ENCODE assay signal across 15 cellular contexts in the genomic region with DNA sequence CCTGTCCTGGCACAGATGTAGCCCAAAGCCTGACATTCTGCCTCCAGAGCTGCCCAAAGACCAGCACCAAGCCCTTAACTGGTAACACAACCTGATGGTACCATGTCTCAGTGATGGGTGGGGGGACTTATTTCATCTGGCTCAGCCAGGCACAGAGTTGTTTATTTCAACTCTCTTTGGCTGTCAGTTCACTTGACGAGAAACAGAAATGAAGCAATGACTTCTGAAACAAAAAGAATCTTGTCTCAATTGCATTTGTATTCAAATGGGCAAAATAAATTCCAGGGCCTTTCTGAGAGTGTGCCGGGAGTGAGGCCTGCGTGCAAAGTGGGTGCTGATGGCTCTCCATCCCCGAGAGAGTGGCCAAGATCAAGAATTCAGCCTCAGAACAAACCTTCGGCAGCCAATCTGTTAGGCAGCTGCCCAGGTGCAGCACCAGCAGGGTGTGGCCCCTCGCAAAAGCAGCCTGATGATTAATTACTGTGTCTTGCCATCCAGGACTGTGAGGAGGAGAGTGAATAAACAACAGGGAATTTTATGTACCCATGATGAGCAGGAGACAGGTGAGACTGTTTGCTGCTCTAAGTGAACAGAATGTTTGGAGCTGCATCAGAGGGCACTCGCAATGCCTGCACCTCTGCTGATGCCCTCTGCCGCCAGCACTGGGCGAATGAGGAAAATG.
DNase-seq lines count a peak whose midpoint lies in the region; ATAC-seq and TF ChIP-seq lines count a peak whose summit lies in the region.
"Had no signal": no experiment of that assay in that cellular context is flagged by ENCODE, and none has a peak within 500 bp of the region (broad histone marks: within the 10 kb centered on the region; RNA-seq: fewer than 3 reads in every experiment).

No MANE protein-coding gene starts in this region.

- no peak overlapping the region for H4K91ac ChIP-seq in neuronal stem cell (ENCODE audit: low read depth, low read length, poor library complexity)

- H3K27ac ChIP-seq in mammary epithelial cell (ENCODE audit: insufficient read depth, low read depth, low read length) (no peak overlapping the region), neuronal stem cell (replicated peaks; ENCODE audit: low read length) (no peak overlapping the region)

- H3K4ac ChIP-seq in neuronal stem cell (ENCODE audit: low read length) = no peak overlapping the region

- no peaks in the 10 kb centered on the region for H3K36me3 ChIP-seq in mammary epithelial cell (ENCODE audit: insufficient read depth, low read length)
- H3K36me3 ChIP-seq in neuronal stem cell (replicated peaks in 1 of 2; ENCODE audit: control insufficient read depth in 2 of 2, insufficient read depth in 2 of 2, low read length in 2 of 2) = no peaks in the 10 kb centered on the region

- no peak overlapping the region for H2AFZ ChIP-seq in mammary epithelial cell (ENCODE audit: low read depth, low read length)
- no peak overlapping the region for H2AFZ ChIP-seq in neuronal stem cell (ENCODE audit: low read length)

- no peak overlapping the region for H3K4me3 ChIP-seq in mammary epithelial cell (replicated peaks in 1 of 3; ENCODE audit: insufficient read depth in 1 of 3, low read depth in 2 of 3, low read length in 3 of 3)
- no peak overlapping the region for H3K4me3 ChIP-seq in neuronal stem cell (ENCODE audit: low read length in 2 of 2)

- dilution Hi-C loops in mammary epithelial cell (cut with HindIII; ENCODE audit: low sequenced_read_pairs) = no loop called here

- H2BK120ac ChIP-seq in neuronal stem cell (ENCODE audit: low read depth, low read length) = no peak overlapping the region

- H3K79me2 ChIP-seq in mammary epithelial cell (ENCODE audit: insufficient read depth, low read length) = no peaks in the 10 kb centered on the region

- no peak overlapping the region for H2BK15ac ChIP-seq in neuronal stem cell (ENCODE audit: low read length)

- TF ChIP-seq CTCF in mammary epithelial cell (conservative IDR thresholded peaks at IDR 0.05 in 1 of 2, IDR thresholded peaks at IDR 0.05 in 1 of 2; ENCODE audit: extremely low read depth in 1 of 2, insufficient read depth in 1 of 2, low read depth in 1 of 2, low read length in 2 of 2) (no peak), GM10266 (IDR thresholded peaks at IDR 0.05; ENCODE audit: control insufficient read depth, insufficient read depth, low read depth, missing control alignments) (no peak)

- no peak overlapping the region for H4K8ac ChIP-seq in neuronal stem cell (ENCODE audit: low read depth, low read length)

- 55% methylated on average over 9 of the region's 9 CpGs for WGBS in mammary epithelial cell (ENCODE audit: low coverage, missing lambda C conversion rate)
- WGBS in neuronal stem cell (ENCODE audit: extremely low coverage in 2 of 2, insufficient read length in 2 of 2, insufficient replicate concordance in 1 of 2), 2 donors = no CpG with 5 or more reads among the region's 9 CpGs

- DNase-seq in DMS79 (lab: John Stamatoyannopoulos, UW) (peak; percentile 45), NCI-H187 treated with DMSO at 0.1 percent for 48 hours (lab: John Stamatoyannopoulos, UW) (peak; percentile 84), mammary epithelial cell (peak; percentile 82), neuronal stem cell (ENCODE audit: low spot score) (no peak), cerebellar nuclear complex (lab: John Stamatoyannopoulos, UW) (no peak), GM10266 (ENCODE audit: extremely low spot score) (no peak)
- DNase-seq in activated CD4-positive, alpha-beta T cell treated with anti-CD3 and anti-CD28 coated beads, Interleukin-2, amount 50 U/mL, for 48 hours = no peak
- DNase-seq: activated CD8-positive, alpha-beta memory T cell treated with anti-CD3 and anti-CD28 coated beads, Interleukin-2, amount 50 U/mL, for 48 hours; activated naive CD4-positive, alpha-beta T cell treated with anti-CD3 and anti-CD28 coated beads for 36 hours; AML-193; effector CD4-positive, alpha-beta T cell; naive thymus-derived CD4-positive, alpha-beta T cell; NCI-H446 treated with DMSO at 0.1 percent for 48 hours had no signal

- no peak overlapping the region for H3K9ac ChIP-seq in mammary epithelial cell (ENCODE audit: insufficient read depth, low read length)
- H3K9ac ChIP-seq in neuronal stem cell (ENCODE audit: low read depth, low read length, poor library complexity) = no peak overlapping the region

- H2AK5ac ChIP-seq in neuronal stem cell (ENCODE audit: low read depth, low read length) = no peak overlapping the region

- BruUV-seq in mammary epithelial cell (replicated peaks; lab: Mats Ljungman, UMichigan) = no TSS peak

- H3K27me3 ChIP-seq in mammary epithelial cell (ENCODE audit: insufficient read depth, low read length) (no peaks in the 10 kb centered on the region), neuronal stem cell (ENCODE audit: control insufficient read depth in 3 of 3, insufficient read depth in 3 of 3, low read depth in 1 of 3, low read length in 3 of 3) (peaks cover 0 to 6% (median 0%) of the 10 kb centered on the region in 3 experiments)

- H2BK5ac ChIP-seq in neuronal stem cell (ENCODE audit: low read length) = no peak overlapping the region

- intact Hi-C loops in mammary epithelial cell (cut with micrococcal nuclease) = loop anchor here (5.0 kb wide), 2 partner anchors 63 to 82 kb away; no protein-coding TSS in a partner anchor

- H3K9me3 ChIP-seq in mammary epithelial cell (replicated peaks; ENCODE audit: insufficient read depth, low read length) (no peaks in the 10 kb centered on the region), neuronal stem cell (replicated peaks in 1 of 2; ENCODE audit: control insufficient read depth in 2 of 2, insufficient read depth in 1 of 2, low read depth in 1 of 2, low read length in 2 of 2) (no peaks in the 10 kb centered on the region)

- CTCF ChIA-PET in mammary epithelial cell (lab: Charles Lee; ENCODE audit: low non-redundant PET) = no interaction called here

- H3K4me2 ChIP-seq in mammary epithelial cell (ENCODE audit: insufficient read depth, low read depth, low read length) (no peak overlapping the region), neuronal stem cell (ENCODE audit: insufficient read depth, low read length, poor library complexity, severe bottlenecking) (no peak overlapping the region)

- no peak for ATAC-seq in GM21717 (IDR thresholded peaks at IDR 0.05; ENCODE audit: unreplicated experiment)
- ATAC-seq: HepG2; naive thymus-derived CD4-positive, alpha-beta T cell had no signal

- H3K23ac ChIP-seq in neuronal stem cell (ENCODE audit: low read depth, low read length, poor library complexity) = no peak overlapping the region

- H3K14ac ChIP-seq in neuronal stem cell (ENCODE audit: low read length) = no peak overlapping the region

- H3K18ac ChIP-seq in neuronal stem cell (ENCODE audit: low read length) = peak overlapping the region; percentile 22

- no peak overlapping the region for H2BK12ac ChIP-seq in neuronal stem cell (ENCODE audit: low read length)

- H3K79me1 ChIP-seq in neuronal stem cell (ENCODE audit: low read depth, low read length) = no peaks in the 10 kb centered on the region

- in situ Hi-C loops in mammary epithelial cell (cut with MboI; ENCODE audit: low sequenced_read_pairs in 2 of 2) = loop anchor here in 1 of 2 donors (5.0 kb wide), 1 partner anchor 178 kb away; no protein-coding TSS in a partner anchor

- H4K20me1 ChIP-seq in mammary epithelial cell (ENCODE audit: insufficient read depth, low read length) = no peaks in the 10 kb centered on the region

- H3K4me1 ChIP-seq in mammary epithelial cell (ENCODE audit: insufficient read depth, low read length) = peaks cover 59% of the 10 kb centered on the region
- H3K4me1 ChIP-seq in neuronal stem cell (ENCODE audit: control insufficient read depth in 2 of 2, insufficient read depth in 1 of 2, low read depth in 1 of 2, low read length in 2 of 2) = peaks cover 0 to 2% of the 10 kb centered on the region in 2 donors

Comparison
In these comparisons a context has a peak if more than half of its experiments do, and no peak if none do; other contexts are left out.
1. DNase-seq: peak in DMS79 (single experiment), NCI-H187 treated with DMSO at 0.1 percent for 48 hours (single experiment) and mammary epithelial cell (single experiment); none in neuronal stem cell (single experiment), activated CD4-positive, alpha-beta T cell treated with anti-CD3 and anti-CD28 coated beads, Interleukin-2, amount 50 U/mL, for 48 hours (0 of 2), cerebellar nuclear complex (0 of 2) and GM10266 (single experiment).